ENCODE assay signal across 1 cellular context in the genomic region with DNA sequence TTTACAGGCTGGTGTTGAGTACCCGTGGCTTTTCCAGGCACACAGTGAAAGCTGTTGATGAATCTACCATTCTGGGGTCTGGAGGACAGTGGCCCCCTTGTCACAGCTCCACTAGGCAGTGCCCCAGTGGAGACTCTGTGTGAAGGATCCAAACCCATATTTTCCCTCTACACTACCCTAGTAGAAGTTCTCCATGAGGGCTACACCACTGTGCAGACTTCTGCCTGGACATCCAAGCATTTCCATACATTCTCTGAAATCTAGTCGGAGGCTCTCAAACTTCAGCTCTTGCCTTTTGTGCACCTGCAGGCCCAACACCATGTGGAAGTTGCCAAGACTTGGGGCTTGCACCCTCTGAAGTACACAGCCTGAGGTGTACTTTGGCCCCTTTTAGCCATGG.
TF ChIP-seq lines count a peak whose summit lies in the region.

No MANE protein-coding gene starts in this region.

TF ChIP-seq in K562, 482 proteins besides CTCF, POLR2A, EP300 and RAD21 (continued from another document):
- TF ChIP-seq SREBF1 (IDR thresholded peaks at IDR 0.05; ENCODE audit: borderline replicate concordance, low read depth, low read length) (no peak), NCOA6 (IDR thresholded peaks at IDR 0.05) (no peak), RBBP5 (IDR thresholded peaks at IDR 0.05; ENCODE audit: borderline replicate concordance, insufficient read depth, low read length, poor library complexity, severe bottlenecking) (no peak), HNRNPL (IDR thresholded peaks at IDR 0.05; ENCODE audit: low read depth, low read length) (no peak), TAF9B (IDR thresholded peaks at IDR 0.05; ENCODE audit: partially characterized antibody) (no peak), PRPF4 (IDR thresholded peaks at IDR 0.05; ENCODE audit: insufficient read depth, low read depth, low read length, poor library complexity, severe bottlenecking) (no peak), RBM39 (optimal IDR thresholded peaks at IDR 0.05; ENCODE audit: low read depth, low read length) (no peak), MYBL2 (IDR thresholded peaks at IDR 0.05; ENCODE audit: low read depth) (no peak), MYBL2 (CRISPR knock-in tag; IDR thresholded peaks at IDR 0.05; ENCODE audit: borderline replicate concordance) (no peak), CBX8 (IDR thresholded peaks at IDR 0.05; ENCODE audit: borderline replicate concordance, extremely low read depth, low read depth, low read length, poor library complexity, severe bottlenecking) (no peak), ZNF785 (CRISPR knock-in tag; IDR thresholded peaks at IDR 0.05) (no peak)
- TF ChIP-seq, protein P1, sequence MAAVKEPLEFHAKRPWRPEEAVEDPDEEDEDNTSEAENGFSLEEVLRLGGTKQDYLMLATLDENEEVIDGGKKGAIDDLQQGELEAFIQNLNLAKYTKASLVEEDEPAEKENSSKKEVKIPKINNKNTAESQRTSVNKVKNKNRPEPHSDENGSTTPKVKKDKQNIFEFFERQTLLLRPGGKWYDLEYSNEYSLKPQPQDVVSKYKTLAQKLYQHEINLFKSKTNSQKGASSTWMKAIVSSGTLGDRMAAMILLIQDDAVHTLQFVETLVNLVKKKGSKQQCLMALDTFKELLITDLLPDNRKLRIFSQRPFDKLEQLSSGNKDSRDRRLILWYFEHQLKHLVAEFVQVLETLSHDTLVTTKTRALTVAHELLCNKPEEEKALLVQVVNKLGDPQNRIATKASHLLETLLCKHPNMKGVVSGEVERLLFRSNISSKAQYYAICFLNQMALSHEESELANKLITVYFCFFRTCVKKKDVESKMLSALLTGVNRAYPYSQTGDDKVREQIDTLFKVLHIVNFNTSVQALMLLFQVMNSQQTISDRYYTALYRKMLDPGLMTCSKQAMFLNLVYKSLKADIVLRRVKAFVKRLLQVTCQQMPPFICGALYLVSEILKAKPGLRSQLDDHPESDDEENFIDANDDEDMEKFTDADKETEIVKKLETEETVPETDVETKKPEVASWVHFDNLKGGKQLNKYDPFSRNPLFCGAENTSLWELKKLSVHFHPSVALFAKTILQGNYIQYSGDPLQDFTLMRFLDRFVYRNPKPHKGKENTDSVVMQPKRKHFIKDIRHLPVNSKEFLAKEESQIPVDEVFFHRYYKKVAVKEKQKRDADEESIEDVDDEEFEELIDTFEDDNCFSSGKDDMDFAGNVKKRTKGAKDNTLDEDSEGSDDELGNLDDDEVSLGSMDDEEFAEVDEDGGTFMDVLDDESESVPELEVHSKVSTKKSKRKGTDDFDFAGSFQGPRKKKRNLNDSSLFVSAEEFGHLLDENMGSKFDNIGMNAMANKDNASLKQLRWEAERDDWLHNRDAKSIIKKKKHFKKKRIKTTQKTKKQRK (IDR thresholded peaks at IDR 0.05; ENCODE audit: borderline replicate concordance, low read depth, low read length), result 0 out of 2 replicates have a peak, but pooled peaks have one; percentile 44
- TF ChIP-seq, protein P2, sequence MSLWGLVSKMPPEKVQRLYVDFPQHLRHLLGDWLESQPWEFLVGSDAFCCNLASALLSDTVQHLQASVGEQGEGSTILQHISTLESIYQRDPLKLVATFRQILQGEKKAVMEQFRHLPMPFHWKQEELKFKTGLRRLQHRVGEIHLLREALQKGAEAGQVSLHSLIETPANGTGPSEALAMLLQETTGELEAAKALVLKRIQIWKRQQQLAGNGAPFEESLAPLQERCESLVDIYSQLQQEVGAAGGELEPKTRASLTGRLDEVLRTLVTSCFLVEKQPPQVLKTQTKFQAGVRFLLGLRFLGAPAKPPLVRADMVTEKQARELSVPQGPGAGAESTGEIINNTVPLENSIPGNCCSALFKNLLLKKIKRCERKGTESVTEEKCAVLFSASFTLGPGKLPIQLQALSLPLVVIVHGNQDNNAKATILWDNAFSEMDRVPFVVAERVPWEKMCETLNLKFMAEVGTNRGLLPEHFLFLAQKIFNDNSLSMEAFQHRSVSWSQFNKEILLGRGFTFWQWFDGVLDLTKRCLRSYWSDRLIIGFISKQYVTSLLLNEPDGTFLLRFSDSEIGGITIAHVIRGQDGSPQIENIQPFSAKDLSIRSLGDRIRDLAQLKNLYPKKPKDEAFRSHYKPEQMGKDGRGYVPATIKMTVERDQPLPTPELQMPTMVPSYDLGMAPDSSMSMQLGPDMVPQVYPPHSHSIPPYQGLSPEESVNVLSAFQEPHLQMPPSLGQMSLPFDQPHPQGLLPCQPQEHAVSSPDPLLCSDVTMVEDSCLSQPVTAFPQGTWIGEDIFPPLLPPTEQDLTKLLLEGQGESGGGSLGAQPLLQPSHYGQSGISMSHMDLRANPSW (CRISPR knock-in tag; IDR thresholded peaks at IDR 0.05), result no peak
